In the genomic region with DNA sequence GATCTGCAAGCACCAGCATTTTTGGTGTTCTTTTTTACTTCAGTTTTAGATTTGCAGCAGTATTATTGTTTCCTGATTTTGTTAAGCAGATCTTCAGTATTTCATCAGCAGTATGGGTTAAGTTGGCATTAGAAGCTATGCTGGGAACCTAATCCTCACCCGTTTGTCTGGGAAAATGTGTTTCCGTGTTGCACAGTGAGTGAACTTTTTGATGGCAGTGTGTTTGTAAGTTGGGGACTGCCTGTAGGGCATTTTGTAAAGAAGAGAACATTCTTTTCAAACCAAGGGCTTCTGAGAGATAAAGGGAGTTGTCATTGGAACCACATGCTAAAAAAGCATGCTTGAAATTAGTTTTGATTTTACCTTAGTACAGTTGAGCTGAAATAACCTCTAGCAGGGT, we compare ENCODE assay signal across 1 cellular context.
TF ChIP-seq lines count a peak whose summit lies in the region.

No MANE protein-coding gene starts in this region.

TF ChIP-seq in GM12878, 131 proteins besides CTCF, POLR2A, EP300 and RAD21:
- TF ChIP-seq FOXK2 (IDR thresholded peaks at IDR 0.05) (no peak), RAD51 (IDR thresholded peaks at IDR 0.05) (no peak), CREM (IDR thresholded peaks at IDR 0.05; ENCODE audit: low read depth) (no peak), CHD4 (IDR thresholded peaks at IDR 0.05) (no peak), MEF2B (IDR thresholded peaks at IDR 0.05; ENCODE audit: partially characterized antibody, poor library complexity, severe bottlenecking) (no peak), CREB1 (IDR thresholded peaks at IDR 0.05; ENCODE audit: low read depth) (no peak), EZH2 (IDR thresholded peaks at IDR 0.05; ENCODE audit: borderline replicate concordance, control insufficient read depth, low read depth, low read length) (no peak), PML (IDR thresholded peaks at IDR 0.05; ENCODE audit: low read length) (no peak), TCF7 (IDR thresholded peaks at IDR 0.05; ENCODE audit: borderline replicate concordance) (no peak), ZNF622 (IDR thresholded peaks at IDR 0.05) (no peak), POLR2AphosphoS5 (IDR thresholded peaks at IDR 0.05; ENCODE audit: low read length) (no peak), BHLHE40 (IDR thresholded peaks at IDR 0.05; ENCODE audit: borderline replicate concordance in 1 of 2, low read depth in 2 of 2, low read length in 1 of 2) (no peak)
